Comparison of ENCODE assay signal across 19 cellular contexts in genomic region chr1:209727785-209728184, GRCh38. TPM values are rescaled to one million over a fixed set of nuclear protein-coding genes. Genes with fewer than 3 reads are reported as not detected.
DNase-seq lines count a peak whose midpoint lies in the region; ATAC-seq and TF ChIP-seq lines count a peak whose summit lies in the region.
"Had no signal": no experiment of that assay in that cellular context is flagged by ENCODE, and none has a peak within 500 bp of the region (broad histone marks: within the 10 kb centered on the region; RNA-seq: fewer than 3 reads in every experiment).

No MANE protein-coding gene starts in this region.

- peaks cover 0 to 4% (median 0%) of the 10 kb centered on the region in 11 donors for H3K9me3 ChIP-seq in heart right ventricle

- H3K27me3 ChIP-seq in heart right ventricle: no peaks in the 10 kb centered on the region

- 45 to 53% methylated on average over 3 of the region's 3 CpGs for WGBS in heart right ventricle, 2 donors

- H3K4me1 ChIP-seq in heart right ventricle: peaks cover under 1 to 28% (median 15%) of the 10 kb centered on the region in 9 donors

- peak overlapping the region in 7 of 10 donors; percentile 28 to 66 (median 48) for H3K27ac ChIP-seq in heart right ventricle
- peak overlapping the region; percentile 36 for H3K27ac ChIP-seq in temporal lobe (ENCODE audit: low read depth, low read length)

- ATAC-seq in activated CD4-positive, alpha-beta T cell treated with anti-CD3 and anti-CD28 coated beads for 36 hours: no peak
- ATAC-seq in heart right ventricle (no peak), left ventricle myocardium superior (no peak), GM18517 (IDR thresholded peaks at IDR 0.05; ENCODE audit: unreplicated experiment) (no peak)
- ATAC-seq in activated naive CD8-positive, alpha-beta T cell treated with anti-CD3 and anti-CD28 coated beads, Interleukin-2, amount 50 U/mL, for 24 hours: no peak
- ATAC-seq: HepG2 had no signal

- no peaks in the 10 kb centered on the region for H3K36me3 ChIP-seq in heart right ventricle

- H3K9me3 Mint-ChIP-seq in activated CD4-positive, alpha-beta T cell treated with anti-CD3 and anti-CD28 coated beads for 36 hours (ENCODE audit: low read depth): peaks cover 3% of the 10 kb centered on the region
- H3K9me3 Mint-ChIP-seq in activated CD4-positive, alpha-beta T cell treated with anti-CD3 and anti-CD28 coated beads, Interleukin-2, amount 10 ng/mL, durations not matched to agents 7 days and 5 days: no peaks in the 10 kb centered on the region
- H3K9me3 Mint-ChIP-seq in activated naive CD8-positive, alpha-beta T cell treated with anti-CD3 and anti-CD28 coated beads, Interleukin-2, amount 50 U/mL, for 24 hours: peaks cover 18% of the 10 kb centered on the region
- H3K9me3 Mint-ChIP-seq: CD14-positive monocyte had no signal

- POLR2A ChIA-PET in activated CD4-positive, alpha-beta T cell treated with anti-CD3 and anti-CD28 coated beads for 36 hours (lab: Charles Lee): interaction anchor here (2.0 kb wide), 1 partner anchor 9 kb away, joined by 5 read pairs; no protein-coding TSS in a partner anchor
- POLR2A ChIA-PET in activated CD4-positive, alpha-beta T cell treated with anti-CD3 and anti-CD28 coated beads, Interleukin-2, amount 10 ng/mL, durations not matched to agents 7 days and 5 days (lab: Charles Lee): no interaction called here

- intact Hi-C loops in activated CD4-positive, alpha-beta T cell treated with anti-CD3 and anti-CD28 coated beads for 36 hours (cut with DNase I, micrococcal nuclease): no loop called here
- intact Hi-C loops in heart right ventricle (cut with DNase I): no loop called here
- intact Hi-C loops in left ventricle myocardium superior (cut with micrococcal nuclease): no loop called here

- peak overlapping the region; percentile 1 for H3K27ac Mint-ChIP-seq in activated CD4-positive, alpha-beta T cell treated with anti-CD3 and anti-CD28 coated beads for 36 hours
- no peak overlapping the region for H3K27ac Mint-ChIP-seq in activated CD4-positive, alpha-beta T cell treated with anti-CD3 and anti-CD28 coated beads, Interleukin-2, amount 10 ng/mL, durations not matched to agents 7 days and 5 days
- H3K27ac Mint-ChIP-seq in activated naive CD8-positive, alpha-beta T cell treated with anti-CD3 and anti-CD28 coated beads, Interleukin-2, amount 50 U/mL, for 24 hours: peak overlapping the region; percentile 52
- H3K27ac Mint-ChIP-seq: CD14-positive monocyte had no signal

- no peak for DNase-seq in activated CD4-positive, alpha-beta T cell treated with anti-CD3 and anti-CD28 coated beads for 36 hours
- no peak for DNase-seq in activated CD4-positive, alpha-beta T cell treated with anti-CD3 and anti-CD28 coated beads, Interleukin-2, amount 10 ng/mL, durations not matched to agents 7 days and 5 days
- no peak for DNase-seq in heart right ventricle
- DNase-seq in left ventricle myocardium superior: no peak
- DNase-seq in activated naive CD8-positive, alpha-beta T cell treated with anti-CD3 and anti-CD28 coated beads, Interleukin-2, amount 50 U/mL, for 24 hours: no peak
- DNase-seq in activated CD4-positive, CD25-positive, alpha-beta regulatory T cell treated with anti-CD3 and anti-CD28 coated beads, Interleukin-2, amount 50 U/mL, for 72 hours: no peak
- DNase-seq: 8988T; DMS79 treated with DMSO at 0.1 percent for 48 hours; KG1; MV-4-11; NCI-H1694 treated with DMSO at 0.1 percent for 48 hours; NCI-H510A; NCI-H748 treated with DMSO at 0.1 percent for 48 hours; NK-92 treated with Interleukin-12 subunit alpha and Interleukin-12 subunit beta, amount 100 ng/mL, for 24 hours had no signal

- no peak overlapping the region for H3K4me3 Mint-ChIP-seq in activated CD4-positive, alpha-beta T cell treated with anti-CD3 and anti-CD28 coated beads for 36 hours
- no peak overlapping the region for H3K4me3 Mint-ChIP-seq in activated CD4-positive, alpha-beta T cell treated with anti-CD3 and anti-CD28 coated beads, Interleukin-2, amount 10 ng/mL, durations not matched to agents 7 days and 5 days
- no peak overlapping the region for H3K4me3 Mint-ChIP-seq in activated naive CD8-positive, alpha-beta T cell treated with anti-CD3 and anti-CD28 coated beads, Interleukin-2, amount 50 U/mL, for 24 hours
- H3K4me3 Mint-ChIP-seq: CD14-positive monocyte had no signal

- H3K4me3 ChIP-seq in heart right ventricle: no peak overlapping the region

- H3K27me3 Mint-ChIP-seq in activated CD4-positive, alpha-beta T cell treated with anti-CD3 and anti-CD28 coated beads for 36 hours: no peaks in the 10 kb centered on the region
- no peaks in the 10 kb centered on the region for H3K27me3 Mint-ChIP-seq in activated CD4-positive, alpha-beta T cell treated with anti-CD3 and anti-CD28 coated beads, Interleukin-2, amount 10 ng/mL, durations not matched to agents 7 days and 5 days
- no peaks in the 10 kb centered on the region for H3K27me3 Mint-ChIP-seq in activated naive CD8-positive, alpha-beta T cell treated with anti-CD3 and anti-CD28 coated beads, Interleukin-2, amount 50 U/mL, for 24 hours

- peaks cover 47% of the 10 kb centered on the region for H3K4me1 Mint-ChIP-seq in activated CD4-positive, alpha-beta T cell treated with anti-CD3 and anti-CD28 coated beads for 36 hours
- H3K4me1 Mint-ChIP-seq in activated CD4-positive, alpha-beta T cell treated with anti-CD3 and anti-CD28 coated beads, Interleukin-2, amount 10 ng/mL, durations not matched to agents 7 days and 5 days: peaks cover 31% of the 10 kb centered on the region
- peaks cover 58% of the 10 kb centered on the region for H3K4me1 Mint-ChIP-seq in activated naive CD8-positive, alpha-beta T cell treated with anti-CD3 and anti-CD28 coated beads, Interleukin-2, amount 50 U/mL, for 24 hours

- CTCF ChIA-PET in activated CD4-positive, alpha-beta T cell treated with anti-CD3 and anti-CD28 coated beads for 36 hours (lab: Charles Lee): interaction anchor here (0.8 to 3.1 kb wide), 10 partner anchors 9 to 158 kb away, joined by 3 to 23 read pairs (median 5); partner anchors contain the start of gene UTP25
- CTCF ChIA-PET in activated CD4-positive, alpha-beta T cell treated with anti-CD3 and anti-CD28 coated beads, Interleukin-2, amount 10 ng/mL, durations not matched to agents 7 days and 5 days (lab: Charles Lee): interaction anchor here (0.8 to 2.9 kb wide), 11 partner anchors 10 to 153 kb away, joined by 3 to 13 read pairs (median 3); no protein-coding TSS in a partner anchor

- TF ChIP-seq CTCF in heart right ventricle (IDR thresholded peaks at IDR 0.05): no peak

- H3K36me3 Mint-ChIP-seq in activated CD4-positive, alpha-beta T cell treated with anti-CD3 and anti-CD28 coated beads for 36 hours (ENCODE audit: low read depth): peaks cover 3% of the 10 kb centered on the region
- H3K36me3 Mint-ChIP-seq in activated CD4-positive, alpha-beta T cell treated with anti-CD3 and anti-CD28 coated beads, Interleukin-2, amount 10 ng/mL, durations not matched to agents 7 days and 5 days (ENCODE audit: low read depth): peaks cover 4% of the 10 kb centered on the region
- H3K36me3 Mint-ChIP-seq in activated naive CD8-positive, alpha-beta T cell treated with anti-CD3 and anti-CD28 coated beads, Interleukin-2, amount 50 U/mL, for 24 hours (ENCODE audit: low read depth): peaks cover 2% of the 10 kb centered on the region

RNA-seq across cellular contexts. Expression of gene HSD11B1, which starts 23.1 kb away (rescaled TPM):
- 1 to 10 TPM; 4.5 to 5.7 TPM for total RNA-seq in activated CD4-positive, alpha-beta T cell treated with anti-CD3 and anti-CD28 coated beads for 36 hours
- 1 to 10 TPM; 1.5 TPM for total RNA-seq in activated CD4-positive, alpha-beta T cell treated with anti-CD3 and anti-CD28 coated beads, Interleukin-2, amount 10 ng/mL, durations not matched to agents 7 days and 5 days
- total RNA-seq in heart right ventricle (10 to 100 TPM in 1 of 10 donors, 1 to 10 TPM in 9; 1.3 to 15.7 (median 3.0) TPM), left ventricle myocardium superior (2.8 TPM), temporal lobe (0.25 TPM)
- polyA plus RNA-seq in heart right ventricle: 1 to 10 TPM in 1 of 2 donors, under 1 TPM in 1; 0.59 to 7.2 TPM
- total RNA-seq: H1, HepG2 had no signal
- polyA plus RNA-seq: CD14-positive monocyte, H1, HepG2 had no signal

RNA-seq across cellular contexts. Expression of gene TRAF3IP3, which starts 28.1 kb away (rescaled TPM):
- 100 to 1,000 TPM; 136 to 138 TPM for total RNA-seq in activated CD4-positive, alpha-beta T cell treated with anti-CD3 and anti-CD28 coated beads for 36 hours
- total RNA-seq in activated CD4-positive, alpha-beta T cell treated with anti-CD3 and anti-CD28 coated beads, Interleukin-2, amount 10 ng/mL, durations not matched to agents 7 days and 5 days: 100 to 1,000 TPM; 426 to 434 TPM
- 1 to 10 TPM in 4 of 10 donors, under 1 TPM in 6; 0.45 to 8.0 (median 0.85) TPM for total RNA-seq in heart right ventricle
- polyA plus RNA-seq in heart right ventricle: under 1 TPM; 0.58 to 0.59 TPM
- 1.9 TPM for total RNA-seq in left ventricle myocardium superior
- total RNA-seq in temporal lobe: 0.49 TPM
- total RNA-seq: H1, HepG2 had no signal
- polyA plus RNA-seq: H1, HepG2 had no signal

RNA-seq across cellular contexts. Expression of gene G0S2, which starts 52.6 kb away (rescaled TPM):
- total RNA-seq in activated CD4-positive, alpha-beta T cell treated with anti-CD3 and anti-CD28 coated beads for 36 hours: 10 to 100 TPM; 21.9 to 22.8 TPM
- total RNA-seq in activated CD4-positive, alpha-beta T cell treated with anti-CD3 and anti-CD28 coated beads, Interleukin-2, amount 10 ng/mL, durations not matched to agents 7 days and 5 days: under 1 TPM; 0.56 to 0.64 TPM
- total RNA-seq in heart right ventricle: 100 to 1,000 TPM in 7 of 10 donors, 10 to 100 TPM in 3; 75.3 to 491 (median 131) TPM
- 100 to 1,000 TPM in 1 of 2 donors, 10 to 100 TPM in 1; 90.0 to 223 TPM for polyA plus RNA-seq in heart right ventricle
- 594 TPM for total RNA-seq in left ventricle myocardium superior
- total RNA-seq in temporal lobe: 2.5 TPM
- total RNA-seq: HepG2 had no signal
- polyA plus RNA-seq: HepG2 had no signal

RNA-seq across cellular contexts. Expression of gene C1orf74, which starts 56.6 kb away (rescaled TPM):
- 1 to 10 TPM; 3.7 to 4.3 TPM for total RNA-seq in activated CD4-positive, alpha-beta T cell treated with anti-CD3 and anti-CD28 coated beads for 36 hours
- total RNA-seq in activated CD4-positive, alpha-beta T cell treated with anti-CD3 and anti-CD28 coated beads, Interleukin-2, amount 10 ng/mL, durations not matched to agents 7 days and 5 days: 1 to 10 TPM; 1.9 to 2.0 TPM
- 1 to 10 TPM; 1.2 to 2.8 (median 1.9) TPM for total RNA-seq in heart right ventricle
- 1 to 10 TPM; 1.0 to 1.2 TPM for polyA plus RNA-seq in heart right ventricle
- 2.0 TPM for total RNA-seq in left ventricle myocardium superior
- total RNA-seq in temporal lobe: 1.5 TPM

Comparison
In these comparisons a context has a peak if more than half of its experiments do, and no peak if none do; other contexts are left out.
1. RNA of gene TRAF3IP3, which starts 28.1 kb away (total RNA-seq): 426 to 434 TPM in activated CD4-positive, alpha-beta T cell treated with anti-CD3 and anti-CD28 coated beads, Interleukin-2, amount 10 ng/mL, durations not matched to agents 7 days and 5 days and 136 to 138 TPM in activated CD4-positive, alpha-beta T cell treated with anti-CD3 and anti-CD28 coated beads for 36 hours; 1.9 TPM in left ventricle myocardium superior (single experiment), 0.45 to 8.0 TPM in heart right ventricle and 0.49 TPM in temporal lobe (single experiment); every median in the first group is over 10 times any median in the second.